In genomic region chr16:929674-930073, GRCh38 we compare ENCODE assay signal across 1 cellular context.
TF ChIP-seq lines count a peak whose summit lies in the region.

No MANE protein-coding gene starts in this region.

TF ChIP-seq in H1, 55 proteins besides CTCF, POLR2A, EP300 and RAD21:
- TF ChIP-seq USF2 (IDR thresholded peaks at IDR 0.05; ENCODE audit: low read length) = no peak
- no peak for TF ChIP-seq ATF2 (IDR thresholded peaks at IDR 0.05; ENCODE audit: low read length)
- no peak for TF ChIP-seq BACH1 (IDR thresholded peaks at IDR 0.05; ENCODE audit: low read length)
- no peak for TF ChIP-seq JUND (IDR thresholded peaks at IDR 0.05; ENCODE audit: low read length)
- TF ChIP-seq FOSL1 (IDR thresholded peaks at IDR 0.05; ENCODE audit: insufficient read depth, low read depth, low read length) = no peak
- TF ChIP-seq TEAD4 (IDR thresholded peaks at IDR 0.05; ENCODE audit: low read depth, low read length) = no peak
- TF ChIP-seq SIX5 (IDR thresholded peaks at IDR 0.05; ENCODE audit: low read depth, low read length) = no peak
- no peak for TF ChIP-seq HDAC2 (IDR thresholded peaks at IDR 0.05; ENCODE audit: borderline replicate concordance in 1 of 2, low read depth in 2 of 2, low read length in 2 of 2)
- no peak for TF ChIP-seq ZNF274 (IDR thresholded peaks at IDR 0.05; ENCODE audit: borderline replicate concordance, extremely low read depth, low read length)
- no peak for TF ChIP-seq RXRA (IDR thresholded peaks at IDR 0.05; ENCODE audit: insufficient read depth, low read depth, low read length)
- no peak for TF ChIP-seq NRF1 (IDR thresholded peaks at IDR 0.05; ENCODE audit: low read depth, low read length)
- TF ChIP-seq CHD1 (IDR thresholded peaks at IDR 0.05; ENCODE audit: low read depth, low read length) = no peak
- TF ChIP-seq SIN3A (conservative IDR thresholded peaks at IDR 0.05 in 1 of 2, IDR thresholded peaks at IDR 0.05 in 1 of 2; ENCODE audit: low read depth in 1 of 2, low read length in 2 of 2) = no peak
- no peak for TF ChIP-seq GABPA (IDR thresholded peaks at IDR 0.05; ENCODE audit: borderline replicate concordance, insufficient read depth, low read length)
- no peak for TF ChIP-seq PHF8 (conservative IDR thresholded peaks at IDR 0.05; ENCODE audit: low read depth, low read length)
- TF ChIP-seq JUN (IDR thresholded peaks at IDR 0.05; ENCODE audit: low read depth, low read length) = no peak
- no peak for TF ChIP-seq GTF2F1 (IDR thresholded peaks at IDR 0.05; ENCODE audit: borderline replicate concordance, low read depth, low read length)
- TF ChIP-seq SAP30 (IDR thresholded peaks at IDR 0.05; ENCODE audit: insufficient read depth, insufficient replicate concordance, low read length) = no peak
- TF ChIP-seq RFX5 (IDR thresholded peaks at IDR 0.05; ENCODE audit: borderline replicate concordance, low read depth, low read length) = no peak
